14 cellular contexts compared by ENCODE assay signal in genomic region chr6:158321960-158322359, GRCh38. TPM values are rescaled to one million over a fixed set of nuclear protein-coding genes. Genes with fewer than 3 reads are reported as not detected.
DNase-seq lines count a peak whose midpoint lies in the region; ATAC-seq, FAIRE-seq and TF ChIP-seq lines count a peak whose summit lies in the region.
"Had no signal": no experiment of that assay in that cellular context is flagged by ENCODE, and none has a peak within 500 bp of the region (broad histone marks: within the 10 kb centered on the region; RNA-seq: fewer than 3 reads in every experiment).

No MANE protein-coding gene starts in this region.

- DNase-seq in BJ (ENCODE audit: low read depth), result peak; percentile 46
- peak; percentile 84 for DNase-seq in astrocyte of the spinal cord (ENCODE audit: low read depth, low spot score)
- DNase-seq in kidney tubule cell (ENCODE audit: low spot score), result peak; percentile 35
- no peak for DNase-seq in RCC 7860 (ENCODE audit: low spot score)
- DNase-seq in C1 segment of cervical spinal cord (lab: John Stamatoyannopoulos, UW), result no peak
- DNase-seq in activated gamma-delta T cell treated with Interleukin-2 at 50 U/mL for 16 hours, result no peak
- DNase-seq: caudate nucleus, hippocampal formation, Kasumi-1, natural killer cell, NCI-H446 treated with DMSO at 0.1 percent for 48 hours, testis had no signal

- CTCF ChIA-PET in BJ (lab: Yijun Ruan, JAX), result no interaction called here

- no peak for TF ChIP-seq RAD21 in Ishikawa (IDR thresholded peaks at IDR 0.05; ENCODE audit: low read depth)

- FAIRE-seq in RCC 7860 (lab: Jason Lieb, UNC), result no peak

- H3K4me3 ChIP-seq in BJ (ENCODE audit: low read depth, low read length) (no peak overlapping the region), astrocyte of the spinal cord (ENCODE audit: low read depth, low read length) (no peak overlapping the region)
- H3K4me3 ChIP-seq: testis had no signal

- no peak for TF ChIP-seq CTCF in BJ (IDR thresholded peaks at IDR 0.05; ENCODE audit: insufficient read depth, low read depth, low read length)
- no peak for TF ChIP-seq CTCF in astrocyte of the spinal cord (IDR thresholded peaks at IDR 0.05; ENCODE audit: low read depth, low read length)

- ATAC-seq in HG02938 (IDR thresholded peaks at IDR 0.05; ENCODE audit: unreplicated experiment), result no peak
- ATAC-seq: natural killer cell had no signal

- POLR2A ChIA-PET in BJ (lab: Charles Lee), result no interaction called here

- no peaks in the 10 kb centered on the region for H3K27me3 ChIP-seq in BJ (ENCODE audit: control insufficient read depth, insufficient read depth, low read length)
- H3K27me3 ChIP-seq: testis had no signal

- in situ Hi-C loops in astrocyte of the spinal cord (cut with HindIII; ENCODE audit: low sequenced_read_pairs), result no loop called here

- TF ChIP-seq EP300 in Ishikawa (IDR thresholded peaks at IDR 0.05; ENCODE audit: borderline replicate concordance), result no peak

- no peaks in the 10 kb centered on the region for H3K36me3 ChIP-seq in BJ (ENCODE audit: control insufficient read depth, insufficient read depth, low read length)

TF ChIP-seq in Ishikawa, 13 proteins besides CTCF, POLR2A, EP300 and RAD21:
- TF ChIP-seq NFIC (IDR thresholded peaks at IDR 0.05), result peak; percentile 35; the same call in 1 of the 2 replicates
- no peak for TF ChIP-seq TEAD4 (IDR thresholded peaks at IDR 0.05)

RNA-seq across cellular contexts. Expression of gene TULP4, which starts 9.7 kb away (rescaled TPM):
- polyA plus RNA-seq in BJ (2011; rRNA removed), result 8.0 and 8.4 TPM in 2 replicates
- 56.5 and 64.5 TPM in 2 replicates for polyA minus RNA-seq in BJ (2011; rRNA and poly(A)+ RNA removed)

Comparison
In these comparisons a context has a peak if more than half of its experiments do, and no peak if none do; other contexts are left out.
1. DNase-seq: peak in BJ (single experiment), astrocyte of the spinal cord (single experiment) and kidney tubule cell (single experiment); none in RCC 7860 (single experiment), C1 segment of cervical spinal cord (0 of 14) and activated gamma-delta T cell treated with Interleukin-2 at 50 U/mL for 16 hours (single experiment).